14 cellular contexts compared by ENCODE assay signal in genomic region chr13:51674276-51674675, GRCh38.
DNase-seq lines count a peak whose midpoint lies in the region; ATAC-seq and TF ChIP-seq lines count a peak whose summit lies in the region.
"Had no signal": no experiment of that assay in that cellular context is flagged by ENCODE, and none has a peak within 500 bp of the region (broad histone marks: within the 10 kb centered on the region; RNA-seq: fewer than 3 reads in every experiment).

No MANE protein-coding gene starts in this region.

- H3K4me3 Mint-ChIP-seq in nephron, result no peak overlapping the region
- H3K4me3 Mint-ChIP-seq: activated naive CD4-positive, alpha-beta T cell treated with anti-CD3 and anti-CD28 coated beads, Interleukin-2, amount 50 U/mL, for 24 hours had no signal

- peak overlapping the region; percentile 84 for H3K27ac ChIP-seq in foreskin keratinocyte
- H3K27ac ChIP-seq: neutrophil had no signal

- ATAC-seq in foreskin keratinocyte (peak; percentile 98), GM18519 (IDR thresholded peaks at IDR 0.05; ENCODE audit: low FRiP score, unreplicated experiment) (no peak), HG03039 (IDR thresholded peaks at IDR 0.05; ENCODE audit: unreplicated experiment) (no peak)
- ATAC-seq: K562 had no signal

- no peak for TF ChIP-seq CTCF in foreskin keratinocyte (conservative IDR thresholded peaks at IDR 0.05)
- no peak for TF ChIP-seq CTCF in nephron (IDR thresholded peaks at IDR 0.05; ENCODE audit: unreplicated experiment in 3 of 3)

- DNase-seq in DMS53 (lab: John Stamatoyannopoulos, UW), result peak; percentile 97
- DNase-seq in NCI-H345 (lab: John Stamatoyannopoulos, UW), result peak; percentile 44
- DNase-seq in foreskin keratinocyte, result peak; percentile 77 to 89
- DNase-seq in activated naive CD4-positive, alpha-beta T cell treated with anti-CD3 and anti-CD28 coated beads, Interleukin-2, amount 50 U/mL, for 16 hours, result no peak
- DNase-seq in LoVo (ENCODE audit: low spot score), result no peak
- DNase-seq: AML-193, NCI-H2107, T-helper 9 cell had no signal

- H3K36me3 Mint-ChIP-seq in nephron (ENCODE audit: low read depth), result peaks cover 19% of the 10 kb centered on the region

- H3K4me1 ChIP-seq in foreskin keratinocyte, result peaks cover 25% of the 10 kb centered on the region

- H3K27me3 Mint-ChIP-seq in nephron (ENCODE audit: low read depth), result no peaks in the 10 kb centered on the region
- H3K27me3 Mint-ChIP-seq: activated naive CD4-positive, alpha-beta T cell treated with anti-CD3 and anti-CD28 coated beads, Interleukin-2, amount 50 U/mL, for 24 hours had no signal

- H3K27me3 ChIP-seq in foreskin keratinocyte, result no peaks in the 10 kb centered on the region
- H3K27me3 ChIP-seq: neutrophil had no signal

- peaks cover 9% of the 10 kb centered on the region for H3K4me1 Mint-ChIP-seq in nephron

- H3K27ac Mint-ChIP-seq in nephron, result peak overlapping the region in 2 of 3 experiments; percentile 29 to 63
- H3K27ac Mint-ChIP-seq: activated naive CD4-positive, alpha-beta T cell treated with anti-CD3 and anti-CD28 coated beads, Interleukin-2, amount 50 U/mL, for 24 hours had no signal

- H3K9me3 Mint-ChIP-seq in nephron, result peaks cover 8% of the 10 kb centered on the region
- H3K9me3 Mint-ChIP-seq: activated naive CD4-positive, alpha-beta T cell treated with anti-CD3 and anti-CD28 coated beads, Interleukin-2, amount 50 U/mL, for 24 hours had no signal

Comparison
In these comparisons a context has a peak if more than half of its experiments do, and no peak if none do; other contexts are left out.
1. DNase-seq: peak in DMS53 (single experiment), NCI-H345 (single experiment) and foreskin keratinocyte (2 of 2); none in activated naive CD4-positive, alpha-beta T cell treated with anti-CD3 and anti-CD28 coated beads, Interleukin-2, amount 50 U/mL, for 16 hours (single experiment) and LoVo (single experiment).